ENCODE assay signal across 19 cellular contexts in genomic region chr3:116342499-116342898, GRCh38.
"Had no signal": no experiment of that assay in that cellular context is flagged by ENCODE, and none has a peak within 500 bp of the region (broad histone marks: within the 10 kb centered on the region; RNA-seq: fewer than 3 reads in every experiment).

No MANE protein-coding gene starts in this region.

- FAIRE-seq: frontal cortex, islet of Langerhans, urothelium cell line had no signal

- DNase-seq: cortex of kidney; dorsolateral prefrontal cortex; effector CD8-positive, alpha-beta T cell; heart right ventricle; hypothalamus; kidney glomerular epithelial cell; mammary epithelial cell; mucosa of descending colon; naive thymus-derived CD8-positive, alpha-beta T cell; psoas muscle; retina; right lobe of liver; stimulated activated CD4-positive, alpha-beta T cell treated with anti-CD3 and anti-CD28 coated beads, Interleukin-2, amount 100 ng/mL, for 24 hours; stimulated activated naive CD4-positive, alpha-beta T cell; trophoblast cell had no signal

- ATAC-seq: heart right ventricle; left lobe of liver; mucosa of descending colon; naive thymus-derived CD8-positive, alpha-beta T cell; psoas muscle; right lobe of liver had no signal

- H3K4me3 ChIP-seq: dorsolateral prefrontal cortex, heart right ventricle, mucosa of descending colon, psoas muscle, right lobe of liver had no signal
